8 cellular contexts compared by ENCODE assay signal in the genomic region with DNA sequence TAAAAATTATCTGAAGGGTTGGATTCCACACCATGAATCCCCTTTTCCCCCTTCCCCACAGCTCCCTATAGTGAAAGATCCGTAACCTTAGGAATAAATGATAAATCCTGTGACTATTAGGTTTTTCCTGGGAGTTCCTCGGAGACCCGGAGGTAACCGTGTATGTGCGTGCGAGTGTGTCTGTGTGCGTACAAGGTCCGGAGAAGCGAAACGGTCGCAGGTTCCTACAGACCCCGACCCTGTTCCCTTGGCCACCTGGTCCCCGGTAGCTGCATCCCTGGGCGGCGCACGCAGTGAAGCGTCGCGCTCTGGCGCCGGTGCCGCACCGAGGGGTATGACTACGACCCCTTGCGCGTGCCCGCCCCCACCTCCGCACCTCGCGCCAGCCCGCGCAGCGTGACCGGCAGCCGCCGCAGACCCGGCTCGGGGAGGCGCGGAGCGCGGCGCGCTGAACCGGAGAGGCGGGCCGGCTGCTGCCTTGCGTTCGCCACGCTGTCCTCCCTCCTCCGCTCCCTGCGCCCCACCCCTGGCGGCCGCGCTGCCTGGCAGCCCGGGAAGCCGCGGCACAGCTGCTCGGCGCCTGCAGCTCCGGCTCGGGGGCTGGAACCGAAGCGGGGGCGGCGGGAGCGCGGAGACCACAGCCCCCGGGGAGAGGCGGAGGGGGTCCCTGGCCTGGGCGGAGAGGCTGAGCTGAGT. TPM values are rescaled to one million over a fixed set of nuclear protein-coding genes. Genes with fewer than 3 reads are reported as not detected.
DNase-seq lines count a peak whose midpoint lies in the region; ATAC-seq lines count a peak whose summit lies in the region.

Gene AK5 (plus strand): TSS at position 529 of the 696 bp plus-strand sequence. CDS start 295 bp downstream, outside the sequence.

- peak within 1 kb of the TSS in 1 of 3 donors; percentile 48 for H3K27ac Mint-ChIP-seq in IgD-negative memory B cell

- DNase-seq in activated gamma-delta T cell treated with Interleukin-2 at 50 U/mL for 16 hours: peak; percentile 12
- no peak for DNase-seq in activated gamma-delta T cell (lab: John Stamatoyannopoulos, UW)
- DNase-seq in stimulated activated CD4-positive, alpha-beta T cell treated with anti-CD3 and anti-CD28 coated beads, Interleukin-15, amount 100 ng/mL, for 48 hours (ENCODE audit: low read depth in 2 of 2): peak; percentile 32 to 35

- H3K4me1 Mint-ChIP-seq in IgD-negative memory B cell: peaks cover 14 to 17% (median 14%) of the 10 kb centered on the region in 3 donors

- H3K27ac ChIP-seq in cingulate gyrus (ENCODE audit: low read depth, low read length) (peak within 1 kb of the TSS; percentile 82), layer of hippocampus (ENCODE audit: low read depth, low read length) (peak within 1 kb of the TSS; percentile 83)

- H3K36me3 Mint-ChIP-seq in IgD-negative memory B cell: no peaks in the 10 kb centered on the region

- ATAC-seq in activated CD4-positive, CD25-positive, alpha-beta regulatory T cell treated with anti-CD3 and anti-CD28 coated beads, Interleukin-2, amount 50 U/mL, for 24 hours: peak; percentile 76 to 82
- no peak for ATAC-seq in HG02763 (IDR thresholded peaks at IDR 0.05; ENCODE audit: unreplicated experiment)

- H3K27me3 ChIP-seq in layer of hippocampus (ENCODE audit: control insufficient read depth, insufficient read depth, low read length): peaks cover 2% of the 10 kb centered on the region

- peaks cover 0 to 4% (median 0%) of the 10 kb centered on the region in 3 donors for H3K9me3 Mint-ChIP-seq in IgD-negative memory B cell

- peaks cover 54% of the 10 kb centered on the region for H3K27me3 Mint-ChIP-seq in IgD-negative memory B cell

- H3K4me3 Mint-ChIP-seq in IgD-negative memory B cell: peak within 1 kb of the TSS in 3 of 4 donors; percentile 19 to 77 (median 63)

RNA-seq across cellular contexts. Expression of gene AK5, which starts in this region (rescaled TPM):
- polyA plus RNA-seq in IgD-negative memory B cell: 2.7 TPM
